15 cellular contexts compared by ENCODE assay signal in the genomic region with DNA sequence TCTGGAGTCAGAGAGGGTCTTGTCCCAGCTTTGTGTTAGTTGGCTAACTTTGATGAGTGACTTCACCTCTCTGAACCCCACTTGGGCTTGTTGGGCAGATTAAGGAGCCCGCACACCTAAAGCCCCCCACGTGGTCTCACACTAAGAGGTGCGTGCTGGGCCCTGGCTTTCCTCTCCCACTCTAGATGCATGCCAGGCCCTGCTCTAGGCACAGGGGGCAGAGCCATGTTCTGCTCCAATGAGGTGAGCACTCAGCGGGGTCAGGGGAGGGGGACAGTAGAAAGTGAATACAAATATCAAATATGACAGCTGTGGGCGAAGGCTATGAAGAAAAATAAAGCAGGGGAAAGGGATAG.
"Had no signal": no experiment of that assay in that cellular context is flagged by ENCODE, and none has a peak within 500 bp of the region (broad histone marks: within the 10 kb centered on the region; RNA-seq: fewer than 3 reads in every experiment).

No MANE protein-coding gene starts in this region.

- H3K27ac ChIP-seq: colonic mucosa, epithelial cell of prostate, pancreas had no signal

- H3K36me3 ChIP-seq: colonic mucosa, pancreas had no signal

- ATAC-seq: activated T-cell treated with anti-CD3 and anti-CD28 coated beads, Interleukin-2, amount 50 U/mL, for 72 hours had no signal

- H3K27ac Mint-ChIP-seq: activated CD4-positive, alpha-beta memory T cell treated with anti-CD3 and anti-CD28 coated beads for 36 hours; activated T-cell treated with anti-CD3 and anti-CD28 coated beads, Interleukin-2, amount 50 U/mL, for 72 hours; stimulated activated naive B cell treated with anti-CD40 and anti-IgM and Interleukin-4, amounts not matched to agents 10 μg/mL and 1 μg/mL and 100 μg/mL, for 72 hours had no signal

- H3K4me3 Mint-ChIP-seq: activated CD4-positive, alpha-beta memory T cell treated with anti-CD3 and anti-CD28 coated beads for 36 hours; activated T-cell treated with anti-CD3 and anti-CD28 coated beads, Interleukin-2, amount 50 U/mL, for 72 hours; neural crest cell; stimulated activated naive B cell treated with anti-CD40 and anti-IgM and Interleukin-4, amounts not matched to agents 10 μg/mL and 1 μg/mL and 100 μg/mL, for 72 hours; type B pancreatic cell had no signal

- H3K27me3 Mint-ChIP-seq: activated CD4-positive, alpha-beta memory T cell treated with anti-CD3 and anti-CD28 coated beads for 36 hours; stimulated activated naive B cell treated with anti-CD40 and anti-IgM and Interleukin-4, amounts not matched to agents 10 μg/mL and 1 μg/mL and 100 μg/mL, for 72 hours; type B pancreatic cell had no signal

- H3K9me3 ChIP-seq: colonic mucosa, pancreas, spleen had no signal

- DNase-seq: activated CD4-positive, alpha-beta memory T cell treated with anti-CD3 and anti-CD28 coated beads for 36 hours; activated CD4-positive, CD25-positive, alpha-beta regulatory T cell treated with anti-CD3 and anti-CD28 coated beads, Interleukin-2, amount 50 U/mL, for 72 hours; activated T-cell treated with anti-CD3 and anti-CD28 coated beads, Interleukin-2, amount 50 U/mL, for 72 hours; colonic mucosa; effector CD8-positive, alpha-beta T cell; immature natural killer cell; mesendoderm; pancreas; retina; spleen; stimulated activated CD4-positive, alpha-beta T cell treated with anti-CD3 and anti-CD28 coated beads, Interleukin-1b, Interleukin-23, amount 100 ng/mL, for 48 hours; stimulated activated naive B cell treated with anti-CD40 and anti-IgM and Interleukin-4, amounts not matched to agents 10 μg/mL and 1 μg/mL and 100 μg/mL, for 72 hours had no signal

- H3K4me3 ChIP-seq: colonic mucosa, pancreas, spleen had no signal

- H3K27me3 ChIP-seq: colonic mucosa, pancreas, spleen had no signal

- H3K4me1 ChIP-seq: colonic mucosa, pancreas had no signal

- H3K9me3 Mint-ChIP-seq: activated CD4-positive, alpha-beta memory T cell treated with anti-CD3 and anti-CD28 coated beads for 36 hours; activated T-cell treated with anti-CD3 and anti-CD28 coated beads, Interleukin-2, amount 50 U/mL, for 72 hours; immature natural killer cell; neural crest cell; stimulated activated naive B cell treated with anti-CD40 and anti-IgM and Interleukin-4, amounts not matched to agents 10 μg/mL and 1 μg/mL and 100 μg/mL, for 72 hours; type B pancreatic cell had no signal

- H3K36me3 Mint-ChIP-seq: activated CD4-positive, alpha-beta memory T cell treated with anti-CD3 and anti-CD28 coated beads for 36 hours had no signal
